Comparison of ENCODE assay signal across 10 cellular contexts in the genomic region with DNA sequence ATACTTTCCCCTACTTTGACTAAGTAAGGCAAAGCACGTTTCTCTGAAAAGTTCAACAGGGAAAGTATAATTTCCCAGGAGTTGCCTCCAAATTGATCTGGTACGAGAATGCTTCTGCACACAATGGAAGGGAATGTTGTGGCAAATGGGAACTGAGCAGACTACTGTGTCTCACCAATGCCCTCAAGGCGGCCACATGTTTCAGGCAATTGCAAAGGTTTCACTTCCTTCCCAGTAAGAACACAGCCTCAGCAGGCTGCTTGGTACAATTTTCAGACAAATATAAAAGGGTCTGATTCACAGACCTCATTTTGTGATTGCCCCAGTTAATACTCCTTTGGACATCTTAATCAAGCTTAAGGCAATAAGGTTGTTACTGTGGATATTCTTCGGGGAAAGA.
DNase-seq lines count a peak whose midpoint lies in the region; ATAC-seq and TF ChIP-seq lines count a peak whose summit lies in the region.
"Had no signal": no experiment of that assay in that cellular context is flagged by ENCODE, and none has a peak within 500 bp of the region (broad histone marks: within the 10 kb centered on the region; RNA-seq: fewer than 3 reads in every experiment).

No MANE protein-coding gene starts in this region.

- no peaks in the 10 kb centered on the region for H3K36me3 ChIP-seq in aorta (ENCODE audit: control insufficient read depth in 1 of 2, insufficient read depth in 2 of 2, low read length in 1 of 2)
- H3K36me3 ChIP-seq in suprapubic skin: no peaks in the 10 kb centered on the region

- H3K9me3 ChIP-seq in aorta (ENCODE audit: control insufficient read depth, low read length) (no peaks in the 10 kb centered on the region), suprapubic skin (no peaks in the 10 kb centered on the region)

- H3K27me3 ChIP-seq in aorta (ENCODE audit: control insufficient read depth in 1 of 2, insufficient read depth in 2 of 2, low read length in 1 of 2) (peaks cover 0 to 1% of the 10 kb centered on the region in 2 donors), suprapubic skin (no peaks in the 10 kb centered on the region)

- intact Hi-C loops in activated B cell treated with CpG ODN at 0.5 μM for 24 hours (cut with micrococcal nuclease) (no loop called here), aorta (cut with DNase I) (no loop called here)

- H3K4me3 ChIP-seq in aorta (ENCODE audit: low read length in 2 of 2): no peak overlapping the region
- no peak overlapping the region for H3K4me3 ChIP-seq in suprapubic skin

- no peaks in the 10 kb centered on the region for H3K4me1 ChIP-seq in aorta (ENCODE audit: control insufficient read depth in 1 of 2, insufficient read depth in 2 of 2, low read length in 2 of 2)
- H3K4me1 ChIP-seq in suprapubic skin: no peaks in the 10 kb centered on the region

- peak; percentile 72 for ATAC-seq in GM19452 (IDR thresholded peaks at IDR 0.05; ENCODE audit: unreplicated experiment)
- ATAC-seq in HG03135 (IDR thresholded peaks at IDR 0.05; ENCODE audit: unreplicated experiment): peak; percentile 69
- peak; percentile 86 for ATAC-seq in activated B cell treated with CpG ODN at 0.5 μM for 24 hours (ENCODE audit: low read depth)
- no peak for ATAC-seq in aorta (ENCODE audit: low FRiP score)

- no peaks in the 10 kb centered on the region for H3K36me3 Mint-ChIP-seq in activated B cell treated with CpG ODN at 0.5 μM for 24 hours (ENCODE audit: low read depth)

- no peaks in the 10 kb centered on the region for H3K9me3 Mint-ChIP-seq in activated B cell treated with CpG ODN at 0.5 μM for 24 hours

- 74 to 80% methylated on average over 4 of the region's 4 CpGs for WGBS in aorta, 2 donors
- WGBS in suprapubic skin: 59% methylated on average over 4 of the region's 4 CpGs

- TF ChIP-seq POLR2A in suprapubic skin (IDR thresholded peaks at IDR 0.05): no peak

- no peak overlapping the region for H3K27ac Mint-ChIP-seq in activated B cell treated with CpG ODN at 0.5 μM for 24 hours

- H3K27ac ChIP-seq in aorta (ENCODE audit: low read depth in 1 of 2, low read length in 2 of 2): no peak overlapping the region
- no peak overlapping the region for H3K27ac ChIP-seq in suprapubic skin
- H3K27ac ChIP-seq: C4-2B had no signal

- peaks cover 7% of the 10 kb centered on the region for H3K4me1 Mint-ChIP-seq in activated B cell treated with CpG ODN at 0.5 μM for 24 hours

- TF ChIP-seq EP300 in suprapubic skin (IDR thresholded peaks at IDR 0.05): no peak

- no peak overlapping the region for H3K4me3 Mint-ChIP-seq in activated B cell treated with CpG ODN at 0.5 μM for 24 hours

- CTCF ChIA-PET in activated B cell treated with CpG ODN at 0.5 μM for 24 hours (lab: Charles Lee): no interaction called here

- H3K27me3 Mint-ChIP-seq in activated B cell treated with CpG ODN at 0.5 μM for 24 hours: no peaks in the 10 kb centered on the region

- POLR2A ChIA-PET in activated B cell treated with CpG ODN at 0.5 μM for 24 hours (lab: Charles Lee): interaction anchor here (0.6 kb wide), 1 partner anchor 192 kb away, joined by 4 read pairs; no protein-coding TSS in a partner anchor

- peak; percentile 67 for DNase-seq in ELF-1 (ENCODE audit: low read depth, low spot score)
- DNase-seq in activated B cell treated with CpG ODN at 0.5 μM for 24 hours: no peak
- no peak for DNase-seq in aorta
- DNase-seq in suprapubic skin (ENCODE audit: low spot score in 2 of 2): no peak
- DNase-seq in stimulated activated CD4-positive, alpha-beta T cell treated with anti-CD3 and anti-CD28 coated beads, Interleukin-4, amount 100 ng/mL, for 24 hours: no peak
- DNase-seq in NCI-H526 (lab: John Stamatoyannopoulos, UW): no peak
- DNase-seq: Right ventricle myocardium superior had no signal

- TF ChIP-seq CTCF in activated B cell treated with CpG ODN at 0.5 μM for 24 hours (IDR thresholded peaks at IDR 0.05) (no peak), suprapubic skin (IDR thresholded peaks at IDR 0.05) (no peak)
